In genomic region chr17:35088911-35089845, GRCh38 we compare ENCODE assay signal across 8 cellular contexts. TPM values are rescaled to one million over a fixed set of nuclear protein-coding genes. Genes with fewer than 3 reads are reported as not detected.
DNase-seq lines count a peak whose midpoint lies in the region; ATAC-seq and TF ChIP-seq lines count a peak whose summit lies in the region.

No MANE protein-coding gene starts in this region.

- H3K27ac ChIP-seq in heart left ventricle (peak overlapping the region; percentile 70 to 95 (median 84)), upper lobe of right lung (peak overlapping the region; percentile 90)

- H3K4me3 ChIP-seq in GM12865 (ENCODE audit: low read depth, low read length) (peak overlapping the region; percentile 99), adipocyte (ENCODE audit: low read length) (peak overlapping the region; percentile 85), heart left ventricle (peak overlapping the region; percentile 57 to 99 (median 92)), upper lobe of right lung (peak overlapping the region; percentile 90)

- DNase-seq in GM12865 (ENCODE audit: low read depth) (peak; percentile 93), HFFc6 (peak; percentile 57), NAMALWA (ENCODE audit: low spot score) (peak; percentile 91), SW 1271 (lab: John Stamatoyannopoulos, UW) (peak; percentile 42 to 69), adipocyte (ENCODE audit: low read depth) (peak; percentile 96), heart left ventricle (peak; percentile 86 to 94 (median 90)), posterior cingulate gyrus (peak; percentile 77 to 98 (median 85)), upper lobe of right lung (peak; percentile 94)

- H3K27ac Mint-ChIP-seq in HFFc6: peak overlapping the region; percentile 91

- H3K4me1 Mint-ChIP-seq in HFFc6 (ENCODE audit: low read depth): peaks cover 44% of the 10 kb centered on the region

- no peaks in the 10 kb centered on the region for H3K9me3 ChIP-seq in adipocyte (ENCODE audit: control insufficient read depth, low read length)
- H3K9me3 ChIP-seq in heart left ventricle: no peaks in the 10 kb centered on the region
- no peaks in the 10 kb centered on the region for H3K9me3 ChIP-seq in upper lobe of right lung

- 3 to 18% (median 8%) methylated on average over 22 to 92 of the region's 92 CpGs for WGBS in heart left ventricle, 4 donors

- no peaks in the 10 kb centered on the region for H3K36me3 Mint-ChIP-seq in HFFc6 (ENCODE audit: low read depth)

- intact Hi-C loops in heart left ventricle (cut with DNase I) (loop anchor here in 6 of 10 donors (1.0 to 10.0 kb wide), 7 partner anchors 30 to 107 kb away; partner anchors contain the start of genes LIG3 (in 4 of the 6) and RAD51D (in 1 of the 6)), posterior cingulate gyrus (cut with DNase I) (loop anchor here (1.0 kb wide), 1 partner anchor 91 kb away; no protein-coding TSS in a partner anchor), upper lobe of right lung (cut with DNase I) (no loop called here)

- no peaks in the 10 kb centered on the region for H3K36me3 ChIP-seq in adipocyte (ENCODE audit: control insufficient read depth, insufficient read depth, low read length, severe bottlenecking)
- H3K36me3 ChIP-seq in heart left ventricle: no peaks in the 10 kb centered on the region
- no peaks in the 10 kb centered on the region for H3K36me3 ChIP-seq in upper lobe of right lung

- H3K27me3 ChIP-seq in adipocyte (replicated peaks; ENCODE audit: control insufficient read depth, insufficient read depth, low read length) (no peaks in the 10 kb centered on the region), heart left ventricle (no peaks in the 10 kb centered on the region), upper lobe of right lung (no peaks in the 10 kb centered on the region)

- peak in 1 of 2 donors; percentile 53 for TF ChIP-seq POLR2A in heart left ventricle (IDR thresholded peaks at IDR 0.05)

- H3K4me1 ChIP-seq in adipocyte (ENCODE audit: control insufficient read depth, insufficient read depth, low read length): peaks cover 17% of the 10 kb centered on the region
- peaks cover 0 to 24% (median 10%) of the 10 kb centered on the region in 12 donors for H3K4me1 ChIP-seq in heart left ventricle
- peaks cover 4% of the 10 kb centered on the region for H3K4me1 ChIP-seq in upper lobe of right lung

- H3K27me3 Mint-ChIP-seq in HFFc6 (ENCODE audit: insufficient read depth): no peaks in the 10 kb centered on the region; the same call in none of the 2 replicates

- ATAC-seq in heart left ventricle (peak; percentile 86 to 98 (median 96)), upper lobe of right lung (peak; percentile 97)

- H3K9ac ChIP-seq in adipocyte (ENCODE audit: low read length): peak overlapping the region; percentile 83

- TF ChIP-seq CTCF in GM12865 (IDR thresholded peaks at IDR 0.05; ENCODE audit: insufficient read depth, low read depth, low read length, missing control alignments): peak; percentile 75
- TF ChIP-seq CTCF in HFFc6 (IDR thresholded peaks at IDR 0.05): peak; percentile 91
- peak; percentile 66 to 96 (median 84) for TF ChIP-seq CTCF in heart left ventricle (IDR thresholded peaks at IDR 0.05)
- peak; percentile 75 for TF ChIP-seq CTCF in upper lobe of right lung (IDR thresholded peaks at IDR 0.05)

- H3K9me3 Mint-ChIP-seq in HFFc6: no peaks in the 10 kb centered on the region

- H3K4me3 Mint-ChIP-seq in HFFc6: peak overlapping the region; percentile 89

RNA-seq across cellular contexts. Expression of gene RFFL, which starts 25.7 kb away (rescaled TPM):
- total RNA-seq in HFFc6 (2021; fragmentation: NEBNext Ultra II Directional; extraction: Animal tissue kit (Norgen Biotek cat#: 25700)): 10 to 100 TPM; 12.0 to 18.5 (median 13.6) TPM
- total RNA-seq in heart left ventricle (10 to 100 TPM; 10.1 to 21.6 (median 13.5) TPM), upper lobe of right lung (27.9 TPM)
- 1 to 10 TPM; 2.6 to 7.1 TPM for polyA plus RNA-seq in heart left ventricle

RNA-seq across cellular contexts. Expression of gene RAD51D, which starts 30.5 kb away (rescaled TPM):
- 10 to 100 TPM in 5 of 6 experiments, 1 to 10 TPM in 1; 8.9 to 14.1 (median 12.7) TPM for total RNA-seq in HFFc6 (2021; fragmentation: NEBNext Ultra II Directional; extraction: Animal tissue kit (Norgen Biotek cat#: 25700))
- total RNA-seq in heart left ventricle: 1 to 10 TPM; 2.7 to 9.2 (median 5.0) TPM
- polyA plus RNA-seq in heart left ventricle: 1 to 10 TPM; 2.1 to 6.7 TPM
- 19.1 TPM for total RNA-seq in upper lobe of right lung

RNA-seq across cellular contexts. Expression of gene FNDC8, which starts 32.2 kb away (rescaled TPM):
- not detected for total RNA-seq in HFFc6 (2021; fragmentation: NEBNext Ultra II Directional; extraction: Animal tissue kit (Norgen Biotek cat#: 25700))
- total RNA-seq in heart left ventricle (not detected), upper lobe of right lung (not detected)
- polyA plus RNA-seq in heart left ventricle: not detected

RNA-seq across cellular contexts. Expression of gene NLE1, which starts 52.9 kb away (rescaled TPM):
- total RNA-seq in HFFc6 (2021; fragmentation: NEBNext Ultra II Directional; extraction: Animal tissue kit (Norgen Biotek cat#: 25700)): 10 to 100 TPM; 15.2 to 21.0 (median 18.5) TPM
- total RNA-seq in heart left ventricle: 1 to 10 TPM; 2.8 to 8.0 (median 4.2) TPM
- 1 to 10 TPM; 1.8 to 8.5 TPM for polyA plus RNA-seq in heart left ventricle
- total RNA-seq in upper lobe of right lung: 10.1 TPM

RNA-seq across cellular contexts. Expression of gene UNC45B, which starts 58.4 kb away (rescaled TPM):
- not detected for total RNA-seq in HFFc6 (2021; fragmentation: NEBNext Ultra II Directional; extraction: Animal tissue kit (Norgen Biotek cat#: 25700))
- 100 to 1,000 TPM; 188 to 305 (median 212) TPM for total RNA-seq in heart left ventricle
- polyA plus RNA-seq in heart left ventricle: 10 to 100 TPM; 49.1 to 52.0 TPM
- total RNA-seq in upper lobe of right lung: 0.14 TPM

Comparison
In these comparisons a context has a peak if more than half of its experiments do, and no peak if none do; other contexts are left out.
1. Peak in every context shown above with its lines: DNase-seq, ATAC-seq, H3K4me3 ChIP-seq and H3K27ac ChIP-seq.